2 cellular contexts compared by ENCODE assay signal in the genomic region with DNA sequence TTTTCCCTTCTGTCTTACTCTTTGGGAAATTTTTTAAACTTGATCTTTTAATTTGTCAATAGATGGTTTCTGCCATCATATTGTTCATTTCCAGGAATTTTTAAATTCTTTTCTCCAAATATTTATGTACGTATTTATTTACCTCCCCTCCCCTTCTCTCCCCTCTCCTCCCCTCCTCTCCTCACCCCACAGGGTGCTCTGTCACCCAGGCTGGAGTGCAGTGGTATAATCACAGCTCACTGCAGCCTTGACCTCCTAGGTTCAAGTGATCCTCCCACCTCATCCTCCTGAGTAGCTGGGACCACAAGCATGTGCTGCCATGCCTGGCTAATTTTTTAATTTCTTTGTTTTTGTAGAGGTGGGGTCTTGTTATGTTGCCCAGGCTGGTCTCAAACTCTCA.
TF ChIP-seq lines count a peak whose summit lies in the region.

No MANE protein-coding gene starts in this region.

TF ChIP-seq in HepG2, 621 proteins besides CTCF, POLR2A, EP300 and RAD21 (continued from another document):
- no peak for TF ChIP-seq RBFOX2 (IDR thresholded peaks at IDR 0.05; ENCODE audit: low read depth, low read length)
- 0 out of 2 replicates have a peak, but pooled peaks have one; percentile 7 for TF ChIP-seq GATAD2A (CRISPR knock-in tag; IDR thresholded peaks at IDR 0.05)
- no peak for TF ChIP-seq RBM22 (optimal IDR thresholded peaks at IDR 0.05; ENCODE audit: low read length)
- TF ChIP-seq ZNF326 (CRISPR knock-in tag; IDR thresholded peaks at IDR 0.05; ENCODE audit: borderline replicate concordance), result no peak
- TF ChIP-seq ZNF329 (CRISPR knock-in tag; IDR thresholded peaks at IDR 0.05; ENCODE audit: low read depth), result no peak
- TF ChIP-seq ZNF362 (CRISPR knock-in tag; IDR thresholded peaks at IDR 0.05; ENCODE audit: borderline replicate concordance), result no peak
- TF ChIP-seq KLF11 (CRISPR knock-in tag; IDR thresholded peaks at IDR 0.05), result no peak
- no peak for TF ChIP-seq ZNF512B (CRISPR knock-in tag; IDR thresholded peaks at IDR 0.05; ENCODE audit: borderline replicate concordance)
- TF ChIP-seq ETV6 (CRISPR knock-in tag; conservative IDR thresholded peaks at IDR 0.05), result no peak
- TF ChIP-seq ESRRA (CRISPR knock-in tag; IDR thresholded peaks at IDR 0.05; ENCODE audit: low read depth), result no peak
- 0 out of 2 replicates have a peak, but pooled peaks have one; percentile 28 for TF ChIP-seq ZNF770 (CRISPR knock-in tag; IDR thresholded peaks at IDR 0.05)
- no peak for TF ChIP-seq ZNF883 (CRISPR knock-in tag; IDR thresholded peaks at IDR 0.05; ENCODE audit: not compliant biosample characterization)

TF ChIP-seq in WTC11, 78 proteins besides CTCF, POLR2A, EP300 and RAD21:
- TF ChIP-seq, protein P1, sequence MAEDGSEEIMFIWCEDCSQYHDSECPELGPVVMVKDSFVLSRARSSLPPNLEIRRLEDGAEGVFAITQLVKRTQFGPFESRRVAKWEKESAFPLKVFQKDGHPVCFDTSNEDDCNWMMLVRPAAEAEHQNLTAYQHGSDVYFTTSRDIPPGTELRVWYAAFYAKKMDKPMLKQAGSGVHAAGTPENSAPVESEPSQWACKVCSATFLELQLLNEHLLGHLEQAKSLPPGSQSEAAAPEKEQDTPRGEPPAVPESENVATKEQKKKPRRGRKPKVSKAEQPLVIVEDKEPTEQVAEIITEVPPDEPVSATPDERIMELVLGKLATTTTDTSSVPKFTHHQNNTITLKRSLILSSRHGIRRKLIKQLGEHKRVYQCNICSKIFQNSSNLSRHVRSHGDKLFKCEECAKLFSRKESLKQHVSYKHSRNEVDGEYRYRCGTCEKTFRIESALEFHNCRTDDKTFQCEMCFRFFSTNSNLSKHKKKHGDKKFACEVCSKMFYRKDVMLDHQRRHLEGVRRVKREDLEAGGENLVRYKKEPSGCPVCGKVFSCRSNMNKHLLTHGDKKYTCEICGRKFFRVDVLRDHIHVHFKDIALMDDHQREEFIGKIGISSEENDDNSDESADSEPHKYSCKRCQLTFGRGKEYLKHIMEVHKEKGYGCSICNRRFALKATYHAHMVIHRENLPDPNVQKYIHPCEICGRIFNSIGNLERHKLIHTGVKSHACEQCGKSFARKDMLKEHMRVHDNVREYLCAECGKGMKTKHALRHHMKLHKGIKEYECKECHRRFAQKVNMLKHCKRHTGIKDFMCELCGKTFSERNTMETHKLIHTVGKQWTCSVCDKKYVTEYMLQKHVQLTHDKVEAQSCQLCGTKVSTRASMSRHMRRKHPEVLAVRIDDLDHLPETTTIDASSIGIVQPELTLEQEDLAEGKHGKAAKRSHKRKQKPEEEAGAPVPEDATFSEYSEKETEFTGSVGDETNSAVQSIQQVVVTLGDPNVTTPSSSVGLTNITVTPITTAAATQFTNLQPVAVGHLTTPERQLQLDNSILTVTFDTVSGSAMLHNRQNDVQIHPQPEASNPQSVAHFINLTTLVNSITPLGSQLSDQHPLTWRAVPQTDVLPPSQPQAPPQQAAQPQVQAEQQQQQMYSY (CRISPR knock-in tag; IDR thresholded peaks at IDR 0.05), result no peak
- TF ChIP-seq GABPB1 (CRISPR knock-in tag; IDR thresholded peaks at IDR 0.05), result no peak
- TF ChIP-seq ZNF121 (CRISPR knock-in tag; IDR thresholded peaks at IDR 0.05), result no peak
- TF ChIP-seq ATF6 (CRISPR knock-in tag; IDR thresholded peaks at IDR 0.05), result no peak
- no peak for TF ChIP-seq ZSCAN18 (CRISPR knock-in tag; IDR thresholded peaks at IDR 0.05)
- TF ChIP-seq FOXJ3 (CRISPR knock-in tag; IDR thresholded peaks at IDR 0.05; ENCODE audit: borderline replicate concordance), result no peak
- TF ChIP-seq, protein P2, sequence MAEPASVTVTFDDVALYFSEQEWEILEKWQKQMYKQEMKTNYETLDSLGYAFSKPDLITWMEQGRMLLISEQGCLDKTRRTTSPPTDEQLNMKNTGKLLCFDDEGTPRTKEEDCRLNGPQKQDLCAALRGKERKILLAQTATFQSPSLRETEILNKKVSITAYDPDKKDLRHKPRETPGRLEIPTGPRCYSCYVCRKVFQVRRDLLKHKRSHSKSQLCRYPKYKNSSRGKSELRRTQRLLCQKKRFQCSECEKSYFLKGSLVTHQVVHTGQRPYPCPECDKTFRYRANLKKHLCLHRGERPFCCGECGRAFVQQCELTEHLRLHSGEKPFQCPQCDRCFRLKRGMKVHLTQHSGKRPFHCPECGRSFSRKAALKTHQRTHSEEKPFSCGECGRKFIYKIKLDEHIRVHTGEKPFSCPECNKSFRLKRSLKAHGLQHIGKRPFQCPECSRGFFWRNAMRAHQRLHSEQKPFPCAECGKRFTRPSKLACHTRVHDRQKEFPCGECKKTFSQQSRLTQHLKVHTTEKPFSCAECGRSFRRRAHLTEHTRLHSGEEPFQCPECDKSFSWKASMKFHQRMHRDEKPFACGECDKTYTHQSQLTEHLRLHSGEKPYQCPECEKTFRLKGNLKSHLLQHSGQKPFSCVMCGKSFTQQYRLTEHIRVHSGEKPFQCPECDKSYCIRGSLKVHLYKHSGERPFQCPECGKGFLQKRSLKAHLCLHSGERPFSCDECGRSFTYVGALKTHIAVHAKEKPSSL (CRISPR knock-in tag; conservative IDR thresholded peaks at IDR 0.05), result no peak
- TF ChIP-seq, protein P3, sequence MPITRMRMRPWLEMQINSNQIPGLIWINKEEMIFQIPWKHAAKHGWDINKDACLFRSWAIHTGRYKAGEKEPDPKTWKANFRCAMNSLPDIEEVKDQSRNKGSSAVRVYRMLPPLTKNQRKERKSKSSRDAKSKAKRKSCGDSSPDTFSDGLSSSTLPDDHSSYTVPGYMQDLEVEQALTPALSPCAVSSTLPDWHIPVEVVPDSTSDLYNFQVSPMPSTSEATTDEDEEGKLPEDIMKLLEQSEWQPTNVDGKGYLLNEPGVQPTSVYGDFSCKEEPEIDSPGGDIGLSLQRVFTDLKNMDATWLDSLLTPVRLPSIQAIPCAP (CRISPR knock-in tag; IDR thresholded peaks at IDR 0.05), result no peak
- TF ChIP-seq CREM (CRISPR knock-in tag; IDR thresholded peaks at IDR 0.05), result no peak
- TF ChIP-seq FOXP1 (CRISPR knock-in tag; IDR thresholded peaks at IDR 0.05; ENCODE audit: borderline replicate concordance), result no peak
- TF ChIP-seq, protein P4, sequence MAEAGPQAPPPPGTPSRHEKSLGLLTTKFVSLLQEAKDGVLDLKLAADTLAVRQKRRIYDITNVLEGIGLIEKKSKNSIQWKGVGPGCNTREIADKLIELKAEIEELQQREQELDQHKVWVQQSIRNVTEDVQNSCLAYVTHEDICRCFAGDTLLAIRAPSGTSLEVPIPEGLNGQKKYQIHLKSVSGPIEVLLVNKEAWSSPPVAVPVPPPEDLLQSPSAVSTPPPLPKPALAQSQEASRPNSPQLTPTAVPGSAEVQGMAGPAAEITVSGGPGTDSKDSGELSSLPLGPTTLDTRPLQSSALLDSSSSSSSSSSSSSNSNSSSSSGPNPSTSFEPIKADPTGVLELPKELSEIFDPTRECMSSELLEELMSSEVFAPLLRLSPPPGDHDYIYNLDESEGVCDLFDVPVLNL (CRISPR knock-in tag; IDR thresholded peaks at IDR 0.05; ENCODE audit: borderline replicate concordance, low read depth), result no peak
- TF ChIP-seq ZNF317 (CRISPR knock-in tag; IDR thresholded peaks at IDR 0.05; ENCODE audit: borderline replicate concordance, low read depth), result no peak
- TF ChIP-seq IRF2 (CRISPR knock-in tag; IDR thresholded peaks at IDR 0.05; ENCODE audit: borderline replicate concordance, low read depth), result no peak
- TF ChIP-seq, protein P5, sequence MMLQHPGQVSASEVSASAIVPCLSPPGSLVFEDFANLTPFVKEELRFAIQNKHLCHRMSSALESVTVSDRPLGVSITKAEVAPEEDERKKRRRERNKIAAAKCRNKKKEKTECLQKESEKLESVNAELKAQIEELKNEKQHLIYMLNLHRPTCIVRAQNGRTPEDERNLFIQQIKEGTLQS (CRISPR knock-in tag; conservative IDR thresholded peaks at IDR 0.05), result no peak
- TF ChIP-seq, protein P6, sequence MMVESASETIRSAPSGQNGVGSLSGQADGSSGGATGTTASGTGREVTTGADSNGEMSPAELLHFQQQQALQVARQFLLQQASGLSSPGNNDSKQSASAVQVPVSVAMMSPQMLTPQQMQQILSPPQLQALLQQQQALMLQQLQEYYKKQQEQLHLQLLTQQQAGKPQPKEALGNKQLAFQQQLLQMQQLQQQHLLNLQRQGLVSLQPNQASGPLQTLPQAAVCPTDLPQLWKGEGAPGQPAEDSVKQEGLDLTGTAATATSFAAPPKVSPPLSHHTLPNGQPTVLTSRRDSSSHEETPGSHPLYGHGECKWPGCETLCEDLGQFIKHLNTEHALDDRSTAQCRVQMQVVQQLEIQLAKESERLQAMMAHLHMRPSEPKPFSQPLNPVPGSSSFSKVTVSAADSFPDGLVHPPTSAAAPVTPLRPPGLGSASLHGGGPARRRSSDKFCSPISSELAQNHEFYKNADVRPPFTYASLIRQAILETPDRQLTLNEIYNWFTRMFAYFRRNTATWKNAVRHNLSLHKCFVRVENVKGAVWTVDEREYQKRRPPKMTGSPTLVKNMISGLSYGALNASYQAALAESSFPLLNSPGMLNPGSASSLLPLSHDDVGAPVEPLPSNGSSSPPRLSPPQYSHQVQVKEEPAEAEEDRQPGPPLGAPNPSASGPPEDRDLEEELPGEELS (CRISPR knock-in tag; IDR thresholded peaks at IDR 0.05), result no peak
- TF ChIP-seq EMX1 (CRISPR knock-in tag; IDR thresholded peaks at IDR 0.05), result no peak
